Comparison of ENCODE assay signal across 24 cellular contexts in the genomic region with DNA sequence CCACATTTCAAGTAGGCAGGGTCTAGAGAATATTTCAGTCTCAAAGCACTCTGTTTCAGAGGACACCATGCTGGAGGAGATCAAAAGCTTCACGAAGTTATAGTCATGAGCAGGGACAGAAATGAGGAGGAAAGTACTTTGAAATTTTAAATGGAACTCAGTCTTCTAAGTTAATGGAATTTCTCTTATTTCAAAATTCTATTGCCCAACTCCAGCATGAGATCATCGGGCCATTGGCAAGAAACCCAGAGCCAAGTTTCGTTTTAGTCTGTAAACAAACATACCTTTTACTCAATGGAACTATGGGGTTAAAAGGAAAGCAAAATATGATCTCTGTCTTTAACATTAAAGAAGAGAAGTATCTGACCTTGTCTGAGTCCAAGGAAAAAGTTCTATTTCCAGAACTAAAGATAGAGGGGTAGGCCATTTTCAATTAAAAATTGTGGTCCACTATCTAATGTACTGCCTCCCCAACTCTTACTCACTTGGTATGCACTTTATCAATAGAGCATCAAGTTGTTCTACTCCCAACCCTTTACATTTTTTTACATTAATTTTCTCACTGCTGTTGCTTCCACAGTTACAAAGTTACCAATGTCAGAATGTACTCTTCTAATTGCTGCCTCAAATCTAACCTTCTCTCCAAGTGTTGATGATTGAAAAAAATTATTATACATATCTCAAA.
DNase-seq lines count a peak whose midpoint lies in the region; ATAC-seq, FAIRE-seq and TF ChIP-seq lines count a peak whose summit lies in the region.
"Had no signal": no experiment of that assay in that cellular context is flagged by ENCODE, and none has a peak within 500 bp of the region (broad histone marks: within the 10 kb centered on the region; RNA-seq: fewer than 3 reads in every experiment).

No MANE protein-coding gene starts in this region.

- no peak for ATAC-seq in effector memory CD8-positive, alpha-beta T cell (replicated peaks)
- ATAC-seq: A549; activated CD8-positive, alpha-beta T cell treated with anti-CD3 and anti-CD28 coated beads for 36 hours; foreskin keratinocyte; Panc1; WTC11 had no signal

- CTCF ChIA-PET in MCF 10A (lab: Yijun Ruan, JAX), result interaction anchor here (0.7 to 1.0 kb wide), 2 partner anchors 11 to 68 kb away, joined by 4 read pairs; no protein-coding TSS in a partner anchor

- H3K27me3 Mint-ChIP-seq in MCF 10A (ENCODE audit: insufficient read depth, unreplicated experiment), result no peaks in the 10 kb centered on the region
- no peaks in the 10 kb centered on the region for H3K27me3 Mint-ChIP-seq in astrocyte (ENCODE audit: low read depth, unreplicated experiment)
- no peaks in the 10 kb centered on the region for H3K27me3 Mint-ChIP-seq in effector memory CD8-positive, alpha-beta T cell
- H3K27me3 Mint-ChIP-seq: activated CD8-positive, alpha-beta T cell treated with anti-CD3 and anti-CD28 coated beads for 36 hours had no signal

- H3K27me3 ChIP-seq in breast epithelium, result no peaks in the 10 kb centered on the region
- no peaks in the 10 kb centered on the region for H3K27me3 ChIP-seq in astrocyte (ENCODE audit: insufficient read depth, low read length)
- no peaks in the 10 kb centered on the region for H3K27me3 ChIP-seq in kidney epithelial cell (ENCODE audit: control insufficient read depth, insufficient read depth, low read length)
- H3K27me3 ChIP-seq: ascending aorta, foreskin keratinocyte had no signal

- no peaks in the 10 kb centered on the region for H3K36me3 ChIP-seq in breast epithelium
- H3K36me3 ChIP-seq in astrocyte (ENCODE audit: insufficient read depth, low read length), result no peaks in the 10 kb centered on the region
- no peaks in the 10 kb centered on the region for H3K36me3 ChIP-seq in kidney epithelial cell (ENCODE audit: control insufficient read depth, insufficient read depth, low read length)
- H3K36me3 ChIP-seq: ascending aorta had no signal

- H3K9me3 ChIP-seq in breast epithelium (no peaks in the 10 kb centered on the region), astrocyte (ENCODE audit: insufficient read depth, low read depth, low read length) (no peaks in the 10 kb centered on the region)
- H3K9me3 ChIP-seq: A549, ascending aorta had no signal

- no peaks in the 10 kb centered on the region for H3K79me2 ChIP-seq in astrocyte (ENCODE audit: insufficient read depth, low read length)

- H3K9me3 Mint-ChIP-seq in MCF 10A (ENCODE audit: unreplicated experiment), result peaks cover 6% of the 10 kb centered on the region
- H3K9me3 Mint-ChIP-seq in astrocyte (ENCODE audit: unreplicated experiment), result no peaks in the 10 kb centered on the region
- H3K9me3 Mint-ChIP-seq in effector memory CD8-positive, alpha-beta T cell, result peaks cover 14% of the 10 kb centered on the region in 2 donors
- H3K9me3 Mint-ChIP-seq: activated CD8-positive, alpha-beta T cell treated with anti-CD3 and anti-CD28 coated beads for 36 hours; WTC11 had no signal

- H3K4me1 Mint-ChIP-seq in MCF 10A (ENCODE audit: insufficient read depth, unreplicated experiment), result peaks cover 18% of the 10 kb centered on the region
- peaks cover 2% of the 10 kb centered on the region for H3K4me1 Mint-ChIP-seq in astrocyte (ENCODE audit: low read depth, unreplicated experiment)
- H3K4me1 Mint-ChIP-seq in effector memory CD8-positive, alpha-beta T cell (ENCODE audit: low read depth in 2 of 2), result no peaks in the 10 kb centered on the region
- H3K4me1 Mint-ChIP-seq: WTC11 had no signal

- DNase-seq in MCF 10A (ENCODE audit: unreplicated experiment), result peak; percentile 86
- DNase-seq in breast epithelium (ENCODE audit: low spot score in 2 of 2), result no peak
- peak; percentile 9 for DNase-seq in astrocyte (ENCODE audit: low read depth)
- DNase-seq in kidney epithelial cell (ENCODE audit: low read depth), result peak; percentile 16
- DNase-seq in amygdala (lab: John Stamatoyannopoulos, UW), result no peak
- no peak for DNase-seq in pons (ENCODE audit: low spot score)
- no peak for DNase-seq in cerebellar cortex (ENCODE audit: low spot score)
- DNase-seq in effector memory CD8-positive, alpha-beta T cell, result no peak
- DNase-seq: activated CD8-positive, alpha-beta T cell treated with anti-CD3 and anti-CD28 coated beads for 36 hours; activated naive CD4-positive, alpha-beta T cell treated with Interleukin-2 at 50 U/mL for 16 hours; NCI-H187 treated with DMSO at 0.1 percent for 48 hours; NCI-H446; occipital lobe had no signal

- TF ChIP-seq CTCF in MCF 10A (IDR thresholded peaks at IDR 0.05; ENCODE audit: unreplicated experiment), result no peak
- TF ChIP-seq CTCF in breast epithelium (IDR thresholded peaks at IDR 0.05), result no peak
- TF ChIP-seq CTCF in astrocyte (IDR thresholded peaks at IDR 0.05; ENCODE audit: insufficient read depth, low read depth, low read length), result no peak
- TF ChIP-seq CTCF in kidney epithelial cell (IDR thresholded peaks at IDR 0.05; ENCODE audit: insufficient read depth, low read length, poor library complexity, severe bottlenecking), result no peak

- POLR2A ChIA-PET in MCF 10A (lab: Yijun Ruan, JAX), result interaction anchor here (0.6 kb wide), 1 partner anchor 694 kb away, joined by 4 read pairs; no protein-coding TSS in a partner anchor

- H2AFZ ChIP-seq in astrocyte (ENCODE audit: low read depth, low read length), result no peak overlapping the region

- no peak for TF ChIP-seq POLR2A in breast epithelium (IDR thresholded peaks at IDR 0.05)

- TSS peak; percentile 36 for BruUV-seq in MCF 10A (replicated peaks; lab: Mats Ljungman, UMichigan)

- H3K4me1 ChIP-seq in breast epithelium (no peaks in the 10 kb centered on the region), astrocyte (ENCODE audit: insufficient read depth, low read length) (no peaks in the 10 kb centered on the region)
- H3K4me1 ChIP-seq: A549, ascending aorta, foreskin keratinocyte had no signal

- H3K4me2 ChIP-seq in astrocyte (ENCODE audit: low read length), result no peak overlapping the region
- H3K4me2 ChIP-seq: A549 had no signal

- no peaks in the 10 kb centered on the region for H3K36me3 Mint-ChIP-seq in MCF 10A (ENCODE audit: insufficient read depth, unreplicated experiment)
- H3K36me3 Mint-ChIP-seq in astrocyte (ENCODE audit: low read depth, unreplicated experiment), result no peaks in the 10 kb centered on the region
- H3K36me3 Mint-ChIP-seq in effector memory CD8-positive, alpha-beta T cell (ENCODE audit: insufficient read depth), result no peaks in the 10 kb centered on the region
- H3K36me3 Mint-ChIP-seq: WTC11 had no signal

- H3K27ac ChIP-seq in breast epithelium (no peak overlapping the region), astrocyte (ENCODE audit: low read depth, low read length) (no peak overlapping the region)
- H3K27ac ChIP-seq: A549, ascending aorta, foreskin keratinocyte, HL-60, SK-N-MC had no signal

- no peak overlapping the region for H3K9ac ChIP-seq in astrocyte (ENCODE audit: low read length)

- FAIRE-seq in astrocyte (lab: Jason Lieb, UNC), result no peak
- FAIRE-seq: A549, endometrium, G401.6, islet of Langerhans, urothelium cell line had no signal

- H3K4me3 Mint-ChIP-seq in MCF 10A (ENCODE audit: unreplicated experiment) (peak overlapping the region; percentile 60), astrocyte (ENCODE audit: unreplicated experiment) (no peak overlapping the region)
- H3K4me3 Mint-ChIP-seq in effector memory CD8-positive, alpha-beta T cell, result no peak overlapping the region
- H3K4me3 Mint-ChIP-seq: activated CD8-positive, alpha-beta T cell treated with anti-CD3 and anti-CD28 coated beads for 36 hours; WTC11 had no signal

- H3K27ac Mint-ChIP-seq in MCF 10A (ENCODE audit: low read depth, unreplicated experiment) (peak overlapping the region; percentile 91), astrocyte (ENCODE audit: unreplicated experiment) (no peak overlapping the region)
- no peak overlapping the region for H3K27ac Mint-ChIP-seq in effector memory CD8-positive, alpha-beta T cell
- H3K27ac Mint-ChIP-seq: activated CD8-positive, alpha-beta T cell treated with anti-CD3 and anti-CD28 coated beads for 36 hours; WTC11 had no signal

- H3K4me3 ChIP-seq in breast epithelium, result no peak overlapping the region
- H3K4me3 ChIP-seq in astrocyte (ENCODE audit: insufficient read depth, low read depth, low read length), result no peak overlapping the region
- H3K4me3 ChIP-seq in kidney epithelial cell (ENCODE audit: low read depth, low read length), result no peak overlapping the region
- H3K4me3 ChIP-seq: A549, ascending aorta, SK-N-MC had no signal

- intact Hi-C loops in MCF 10A (cut with micrococcal nuclease) (no loop called here), breast epithelium (cut with DNase I; ENCODE audit: low total_unique reads) (no loop called here)

- H4K20me1 ChIP-seq in astrocyte (ENCODE audit: insufficient read depth, low read length), result no peaks in the 10 kb centered on the region

Comparison
In these comparisons a context has a peak if more than half of its experiments do, and no peak if none do; other contexts are left out.
1. DNase-seq: peak in MCF 10A (single experiment), astrocyte (single experiment) and kidney epithelial cell (single experiment); none in breast epithelium (0 of 2), amygdala (0 of 56), pons (single experiment), cerebellar cortex (single experiment) and effector memory CD8-positive, alpha-beta T cell (0 of 3).